ENCODE assay signal across 7 cellular contexts in the genomic region with DNA sequence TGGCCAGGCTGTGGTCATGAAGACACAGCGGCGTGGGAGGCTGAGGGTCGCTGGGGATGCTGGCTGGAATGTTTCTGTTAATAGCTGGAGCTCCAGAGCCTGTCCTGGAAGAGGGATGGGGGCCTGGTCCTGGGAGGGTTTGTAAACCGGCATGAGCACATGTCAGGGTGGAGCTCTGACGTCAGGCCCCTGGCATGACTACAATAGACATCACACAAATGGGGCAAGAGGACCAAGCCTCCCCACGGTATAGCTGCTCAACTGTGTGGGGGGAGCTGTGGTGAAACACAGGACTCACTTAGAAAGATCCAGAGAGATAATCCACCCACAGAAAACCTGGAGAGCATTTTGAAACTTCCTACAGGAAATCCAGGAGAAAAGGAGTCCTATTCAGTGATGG.
DNase-seq lines count a peak whose midpoint lies in the region; ATAC-seq, FAIRE-seq and TF ChIP-seq lines count a peak whose summit lies in the region.
"Not testable (repeated sequence)": the region's sequence is repeated elsewhere in the genome, so short reads cannot be mapped to it uniquely, and the experiment has no call there.

No MANE protein-coding gene starts in this region.

- H3K27ac ChIP-seq in IMR-90 (ENCODE audit: insufficient read depth, low read length) (peak overlapping the region; percentile 13; the same call in 1 of the 2 replicates), esophagus muscularis mucosa (replicated peaks in 1 of 4) (peak overlapping the region; percentile 62 to 72 (median 64))
- H3K27ac ChIP-seq in ascending aorta; kidney (ENCODE audit: low read depth in 2 of 2, low read length in 2 of 2): not testable (repeated sequence)

- FAIRE-seq in kidney (lab: Jason Lieb, UNC) = not testable (repeated sequence)

- not testable (repeated sequence) for H3K9me1 ChIP-seq in IMR-90 (ENCODE audit: insufficient read depth, low read length)

- no CpG with 5 or more reads among the region's 6 CpGs for WGBS in IMR-90 (ENCODE audit: extremely low coverage in 2 of 2, insufficient read length in 1 of 2), 2 experiments
- WGBS in esophagus muscularis mucosa = 16% methylated on average over 6 of the region's 6 CpGs

- BruUV-seq in IMR-90 (replicated peaks; lab: Mats Ljungman, UMichigan) = not testable (repeated sequence)

- not testable (repeated sequence) for H2BK15ac ChIP-seq in IMR-90 (ENCODE audit: low read depth, low read length)

- H3K23ac ChIP-seq in IMR-90 (ENCODE audit: low read depth, low read length) = not testable (repeated sequence)

- H3K27me3 ChIP-seq in IMR-90 (ENCODE audit: control insufficient read depth, insufficient read depth, low read length); ascending aorta; esophagus muscularis mucosa: not testable (repeated sequence)

- H4K8ac ChIP-seq in IMR-90 (ENCODE audit: low read depth in 2 of 2, low read length in 2 of 2) = not testable (repeated sequence)

- peak overlapping the region; percentile 14; the same call in 1 of the 2 replicates for H2BK20ac ChIP-seq in IMR-90 (ENCODE audit: low read depth, low read length)

- CTCF ChIA-PET in IMR-90 (lab: Yijun Ruan, JAX) = not testable (repeated sequence)

- not testable (repeated sequence) for TF ChIP-seq EP300 in esophagus muscularis mucosa (IDR thresholded peaks at IDR 0.05)

- TF ChIP-seq POLR2A in IMR-90 (IDR thresholded peaks at IDR 0.05; ENCODE audit: low read depth, low read length); esophagus muscularis mucosa (IDR thresholded peaks at IDR 0.05; ENCODE audit: low read depth): not testable (repeated sequence)

- peak overlapping the region; percentile 26 for H2BK5ac ChIP-seq in IMR-90 (ENCODE audit: low read depth, low read length, poor library complexity, severe bottlenecking)

- not testable (repeated sequence) for H3K4me2 ChIP-seq in IMR-90 (ENCODE audit: low read depth, low read length)

- H3K56ac ChIP-seq in IMR-90 (ENCODE audit: extremely low read depth, insufficient read depth, low read length) = not testable (repeated sequence)

- H3K36me3 ChIP-seq in IMR-90 (ENCODE audit: control insufficient read depth, insufficient read depth, low read length); ascending aorta; esophagus muscularis mucosa; kidney (ENCODE audit: control insufficient read depth in 1 of 2, insufficient read depth in 2 of 2, low read length in 2 of 2): not testable (repeated sequence)

- TF ChIP-seq RAD21 in IMR-90 (IDR thresholded peaks at IDR 0.05; ENCODE audit: low read length) = not testable (repeated sequence)

- not testable (repeated sequence) for H2AFZ ChIP-seq in IMR-90 (replicated peaks; ENCODE audit: low read length, poor library complexity)

- DNase-seq in IMR-90 = peak; percentile 84
- peak; percentile 8 to 78 for DNase-seq in ascending aorta (ENCODE audit: low spot score in 2 of 2)
- DNase-seq in esophagus muscularis mucosa (ENCODE audit: extremely low spot score) = not testable (repeated sequence)
- DNase-seq in Right ventricle myocardium inferior (ENCODE audit: missing footprints) = peak; percentile 81
- DNase-seq in kidney = peak; percentile 48
- peak; percentile 92 for DNase-seq in posterior vena cava (ENCODE audit: low spot score)
- peak; percentile 35 for DNase-seq in superior temporal gyrus (ENCODE audit: extremely low spot score)

- not testable (repeated sequence) for H3K18ac ChIP-seq in IMR-90 (ENCODE audit: low read depth, low read length)

- H3K14ac ChIP-seq in IMR-90 (replicated peaks; ENCODE audit: low read depth, low read length) = not testable (repeated sequence)

- in situ Hi-C loops in IMR-90 (cut with MboI; ENCODE audit: low sequenced_read_pairs) = not testable (repeated sequence)

- peak; percentile 67 for ATAC-seq in IMR-90 (ENCODE audit: low read depth)
- ATAC-seq in Right ventricle myocardium inferior = peak; percentile 89

- not testable (repeated sequence) for H3K4me1 ChIP-seq in IMR-90 (ENCODE audit: control insufficient read depth, insufficient read depth, low read length); ascending aorta; kidney (ENCODE audit: control insufficient read depth in 1 of 2, insufficient read depth in 1 of 2, low read depth in 1 of 2, low read length in 2 of 2)
- peaks cover 4 to 28% (median 24%) of the 10 kb centered on the region in 4 donors for H3K4me1 ChIP-seq in esophagus muscularis mucosa

- H2AK9ac ChIP-seq in IMR-90 (replicated peaks; ENCODE audit: low read depth, low read length, poor library complexity) = not testable (repeated sequence)

- not testable (repeated sequence) for H4K20me1 ChIP-seq in IMR-90 (ENCODE audit: insufficient read depth, low read length)

- H3K4ac ChIP-seq in IMR-90 (ENCODE audit: low read depth, low read length) = not testable (repeated sequence)

- peak overlapping the region; percentile 50; the same call in 1 of the 2 replicates for H2AK5ac ChIP-seq in IMR-90 (ENCODE audit: low read depth, low read length)

- not testable (repeated sequence) for H3K9me3 ChIP-seq in IMR-90 (ENCODE audit: control insufficient read depth, insufficient read depth, low read length); ascending aorta; esophagus muscularis mucosa; kidney (ENCODE audit: control insufficient read depth in 1 of 2, low read length in 2 of 2)

- H3K79me1 ChIP-seq in IMR-90 (ENCODE audit: low read depth in 1 of 2, low read length in 2 of 2) = not testable (repeated sequence)

- POLR2A ChIA-PET in IMR-90 (lab: Charles Lee; ENCODE audit: unreplicated experiment) = not testable (repeated sequence)

- not testable (repeated sequence) for TF ChIP-seq CTCF in IMR-90 (conservative IDR thresholded peaks at IDR 0.05; ENCODE audit: low read depth, low read length); ascending aorta (IDR thresholded peaks at IDR 0.05); esophagus muscularis mucosa (IDR thresholded peaks at IDR 0.05); kidney (IDR thresholded peaks at IDR 0.05; ENCODE audit: borderline replicate concordance, extremely low read depth, insufficient read depth)

- not testable (repeated sequence) for H3K4me3 ChIP-seq in IMR-90 (ENCODE audit: insufficient read depth, low read depth, low read length); ascending aorta; esophagus muscularis mucosa; kidney (ENCODE audit: low read length in 2 of 2)

- intact Hi-C loops in IMR-90 (cut with micrococcal nuclease); ascending aorta (cut with DNase I); esophagus muscularis mucosa (cut with DNase I); Right ventricle myocardium inferior (cut with DNase I); kidney (cut with DNase I); posterior vena cava (cut with DNase I): not testable (repeated sequence)

- H4K5ac ChIP-seq in IMR-90 (ENCODE audit: low read depth, low read length) = not testable (repeated sequence)

- peak overlapping the region; percentile 47; the same call in 1 of the 2 replicates for H4K91ac ChIP-seq in IMR-90 (ENCODE audit: insufficient read depth, low read depth, low read length)

- H2BK120ac ChIP-seq in IMR-90 (ENCODE audit: low read depth, low read length) = not testable (repeated sequence)

- dilution Hi-C loops in IMR-90 (cut with HindIII; ENCODE audit: low sequenced_read_pairs, unreplicated experiment) = not testable (repeated sequence)

- H3K9ac ChIP-seq in IMR-90 (ENCODE audit: low read depth, low read length); kidney (ENCODE audit: low read length in 2 of 2): not testable (repeated sequence)

TF ChIP-seq in IMR-90, 13 proteins besides CTCF, POLR2A, EP300 and RAD21:
- TF ChIP-seq CEBPB (IDR thresholded peaks at IDR 0.05; ENCODE audit: low read depth, low read length) = 0 out of 2 replicates have a peak, but pooled peaks have one; percentile 29
TF ChIP-seq in IMR-90: peak in this region for 1; not testable (repeated sequence) for 12.
